1 cellular context compared by ENCODE assay signal in the genomic region with DNA sequence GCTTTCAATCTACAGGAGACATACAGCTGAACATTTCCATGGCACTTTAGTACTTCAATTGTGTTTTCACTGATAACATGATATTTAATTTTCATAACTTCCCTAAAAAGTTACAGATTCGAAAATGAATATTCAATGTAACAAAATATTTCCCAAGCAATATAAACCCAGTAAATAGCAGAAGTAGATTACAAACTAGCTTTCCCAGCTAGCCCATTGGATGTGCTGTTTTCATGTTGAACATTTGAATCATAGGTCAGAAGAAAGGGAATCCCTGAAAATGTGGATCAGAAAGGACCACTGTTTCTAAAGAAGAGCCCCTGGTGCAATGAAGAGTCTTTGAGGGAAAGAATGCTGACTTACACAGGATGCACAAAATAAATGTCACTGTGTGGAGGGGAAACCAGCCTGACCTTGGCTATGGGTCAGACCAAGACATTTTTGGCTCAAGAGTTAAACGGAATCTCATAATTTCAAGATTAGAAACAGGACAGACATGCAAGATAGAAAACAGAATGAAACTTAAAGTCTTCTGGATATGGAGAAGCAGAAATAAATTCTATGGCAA.
TF ChIP-seq lines count a peak whose summit lies in the region.

No MANE protein-coding gene starts in this region.

TF ChIP-seq in SK-N-SH, 30 proteins besides CTCF, POLR2A, EP300 and RAD21 (continued from another document):
- TF ChIP-seq ZBTB33 (IDR thresholded peaks at IDR 0.05; ENCODE audit: borderline replicate concordance, low read depth) (no peak), NFIC (IDR thresholded peaks at IDR 0.05; ENCODE audit: borderline replicate concordance) (no peak), GATA2 (CRISPR knock-in tag; IDR thresholded peaks at IDR 0.05) (no peak), RFX5 (IDR thresholded peaks at IDR 0.05; ENCODE audit: low read length) (no peak), TEAD4 (IDR thresholded peaks at IDR 0.05; ENCODE audit: borderline replicate concordance, insufficient read depth) (no peak), ELF1 (IDR thresholded peaks at IDR 0.05) (no peak), JUND (IDR thresholded peaks at IDR 0.05) (no peak), GABPA (IDR thresholded peaks at IDR 0.05; ENCODE audit: low read depth) (no peak), MEF2A (IDR thresholded peaks at IDR 0.05; ENCODE audit: borderline replicate concordance, low read depth) (no peak), RCOR1 (IDR thresholded peaks at IDR 0.05; ENCODE audit: low read length) (no peak), POLR2AphosphoS5 (IDR thresholded peaks at IDR 0.05; ENCODE audit: low read depth, low read length) (no peak), TCF12 (IDR thresholded peaks at IDR 0.05) (no peak), EZH2phosphoT487 (IDR thresholded peaks at IDR 0.05; ENCODE audit: borderline replicate concordance, low read depth) (no peak)
- TF ChIP-seq, protein P1, sequence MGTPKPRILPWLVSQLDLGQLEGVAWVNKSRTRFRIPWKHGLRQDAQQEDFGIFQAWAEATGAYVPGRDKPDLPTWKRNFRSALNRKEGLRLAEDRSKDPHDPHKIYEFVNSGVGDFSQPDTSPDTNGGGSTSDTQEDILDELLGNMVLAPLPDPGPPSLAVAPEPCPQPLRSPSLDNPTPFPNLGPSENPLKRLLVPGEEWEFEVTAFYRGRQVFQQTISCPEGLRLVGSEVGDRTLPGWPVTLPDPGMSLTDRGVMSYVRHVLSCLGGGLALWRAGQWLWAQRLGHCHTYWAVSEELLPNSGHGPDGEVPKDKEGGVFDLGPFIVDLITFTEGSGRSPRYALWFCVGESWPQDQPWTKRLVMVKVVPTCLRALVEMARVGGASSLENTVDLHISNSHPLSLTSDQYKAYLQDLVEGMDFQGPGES (IDR thresholded peaks at IDR 0.05; ENCODE audit: low read depth, low read length), result no peak
- TF ChIP-seq, protein P2, sequence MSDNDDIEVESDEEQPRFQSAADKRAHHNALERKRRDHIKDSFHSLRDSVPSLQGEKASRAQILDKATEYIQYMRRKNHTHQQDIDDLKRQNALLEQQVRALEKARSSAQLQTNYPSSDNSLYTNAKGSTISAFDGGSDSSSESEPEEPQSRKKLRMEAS (IDR thresholded peaks at IDR 0.05; ENCODE audit: low read depth), result no peak
- TF ChIP-seq, protein P3, sequence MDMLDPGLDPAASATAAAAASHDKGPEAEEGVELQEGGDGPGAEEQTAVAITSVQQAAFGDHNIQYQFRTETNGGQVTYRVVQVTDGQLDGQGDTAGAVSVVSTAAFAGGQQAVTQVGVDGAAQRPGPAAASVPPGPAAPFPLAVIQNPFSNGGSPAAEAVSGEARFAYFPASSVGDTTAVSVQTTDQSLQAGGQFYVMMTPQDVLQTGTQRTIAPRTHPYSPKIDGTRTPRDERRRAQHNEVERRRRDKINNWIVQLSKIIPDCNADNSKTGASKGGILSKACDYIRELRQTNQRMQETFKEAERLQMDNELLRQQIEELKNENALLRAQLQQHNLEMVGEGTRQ (IDR thresholded peaks at IDR 0.05; ENCODE audit: borderline replicate concordance, low read depth, low read length), result no peak
TF ChIP-seq in SK-N-SH: peak in this region for 0.
